In the genomic region with DNA sequence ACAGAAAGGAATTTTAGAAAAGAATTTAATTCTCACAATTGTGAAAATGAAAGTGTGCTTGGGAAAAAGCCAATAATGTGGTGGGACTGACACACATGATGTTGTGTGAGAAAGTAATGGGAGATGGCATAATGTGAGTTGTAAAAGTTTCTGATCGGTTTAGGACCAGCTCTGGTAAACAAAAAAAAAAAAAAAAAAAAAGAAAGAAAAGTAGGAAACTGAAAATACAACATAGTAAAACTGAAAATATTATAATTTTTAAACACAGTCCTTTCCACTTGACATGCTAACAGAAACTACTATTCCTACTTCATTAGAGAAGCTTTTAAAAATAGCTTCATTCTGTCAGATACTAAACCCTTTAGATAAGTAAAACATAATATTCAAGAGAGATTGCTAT, we compare ENCODE assay signal across 8 cellular contexts. TPM values are rescaled to one million over a fixed set of nuclear protein-coding genes. Genes with fewer than 3 reads are reported as not detected.
DNase-seq lines count a peak whose midpoint lies in the region; ATAC-seq and TF ChIP-seq lines count a peak whose summit lies in the region.

No MANE protein-coding gene starts in this region.

- H3K9me3 Mint-ChIP-seq in IgD-negative memory B cell = no peaks in the 10 kb centered on the region
- H3K9me3 Mint-ChIP-seq in Calu3 (ENCODE audit: low read depth, unreplicated experiment) = no peaks in the 10 kb centered on the region

- intact Hi-C loops in Calu3 (cut with micrococcal nuclease; ENCODE audit: unreplicated experiment) = no loop called here
- intact Hi-C loops in left colon (cut with DNase I, micrococcal nuclease) = no loop called here

- TF ChIP-seq CTCF in fibroblast of villous mesenchyme (IDR thresholded peaks at IDR 0.05; ENCODE audit: insufficient read depth, low read depth, low read length) = no peak
- no peak for TF ChIP-seq CTCF in Calu3 (IDR thresholded peaks at IDR 0.05; ENCODE audit: unreplicated experiment)

- H3K27me3 Mint-ChIP-seq in IgD-negative memory B cell = no peaks in the 10 kb centered on the region
- no peaks in the 10 kb centered on the region for H3K27me3 Mint-ChIP-seq in Calu3 (ENCODE audit: unreplicated experiment)

- no TSS peak for BruUV-seq in Calu3 (replicated peaks; lab: Mats Ljungman, UMichigan)

- H3K4me1 Mint-ChIP-seq in IgD-negative memory B cell = peaks cover 36 to 42% (median 37%) of the 10 kb centered on the region in 3 donors
- H3K4me1 Mint-ChIP-seq in Calu3 (ENCODE audit: low read depth, unreplicated experiment) = peaks cover 9% of the 10 kb centered on the region

- peak; percentile 10 for DNase-seq in fibroblast of villous mesenchyme (ENCODE audit: low read depth)
- no peak for DNase-seq in NOMO-1 treated with DMSO at 0.1 percent for 48 hours (lab: John Stamatoyannopoulos, UW; ENCODE audit: unreplicated experiment)
- DNase-seq in SKM-1 treated with dmso at 0.1 percent for 144 hours (lab: John Stamatoyannopoulos, UW; ENCODE audit: unreplicated experiment) = no peak
- DNase-seq in Calu3 = no peak
- no peak for DNase-seq in left colon

- H3K36me3 Mint-ChIP-seq in IgD-negative memory B cell (peaks cover 3% of the 10 kb centered on the region), Calu3 (ENCODE audit: insufficient read depth, unreplicated experiment) (no peaks in the 10 kb centered on the region)

- ATAC-seq in GM18861 (IDR thresholded peaks at IDR 0.05; ENCODE audit: unreplicated experiment) (peak; percentile 59), GM21786 (IDR thresholded peaks at IDR 0.05; ENCODE audit: unreplicated experiment) (peak; percentile 84), left colon (no peak)

- CTCF ChIA-PET in Calu3 (lab: Charles Lee) = interaction anchor here (0.7 kb wide), 1 partner anchor 55 kb away, joined by 3 read pairs; no protein-coding TSS in a partner anchor

- H3K4me3 ChIP-seq in fibroblast of villous mesenchyme (ENCODE audit: low read depth, low read length) = no peak overlapping the region

- H3K4me3 Mint-ChIP-seq in IgD-negative memory B cell (peak overlapping the region in 3 of 4 donors; percentile 19 to 88 (median 43)), Calu3 (ENCODE audit: low read depth, unreplicated experiment) (no peak overlapping the region)

- H3K27ac Mint-ChIP-seq in IgD-negative memory B cell (peak overlapping the region; percentile 9 to 71 (median 33)), Calu3 (ENCODE audit: unreplicated experiment) (no peak overlapping the region)

RNA-seq across cellular contexts. Expression of a gene that starts 28.2 kb away (rescaled TPM):
- 37.9 TPM for polyA plus RNA-seq in IgD-negative memory B cell
- total RNA-seq in fibroblast of villous mesenchyme (78.6 and 82.5 TPM in 2 replicates), Calu3 (2022) (22.3 and 27.9 TPM in 2 replicates), left colon (10 to 100 TPM; 32.7 to 36.2 TPM)
